In genomic region chr1:37423810-37424209, GRCh38 we compare ENCODE assay signal across 1 cellular context.
TF ChIP-seq lines count a peak whose summit lies in the region.

No MANE protein-coding gene starts in this region.

TF ChIP-seq in GM12878, 131 proteins besides CTCF, POLR2A, EP300 and RAD21:
- TF ChIP-seq REST (IDR thresholded peaks at IDR 0.05; ENCODE audit: low read depth, low read length): no peak
- no peak for TF ChIP-seq TCF12 (IDR thresholded peaks at IDR 0.05; ENCODE audit: low read depth, low read length)
- TF ChIP-seq ESRRA (IDR thresholded peaks at IDR 0.05; ENCODE audit: low read length): no peak
- TF ChIP-seq NR2F1 (conservative IDR thresholded peaks at IDR 0.05): no peak
